8 cellular contexts compared by ENCODE assay signal in the genomic region with DNA sequence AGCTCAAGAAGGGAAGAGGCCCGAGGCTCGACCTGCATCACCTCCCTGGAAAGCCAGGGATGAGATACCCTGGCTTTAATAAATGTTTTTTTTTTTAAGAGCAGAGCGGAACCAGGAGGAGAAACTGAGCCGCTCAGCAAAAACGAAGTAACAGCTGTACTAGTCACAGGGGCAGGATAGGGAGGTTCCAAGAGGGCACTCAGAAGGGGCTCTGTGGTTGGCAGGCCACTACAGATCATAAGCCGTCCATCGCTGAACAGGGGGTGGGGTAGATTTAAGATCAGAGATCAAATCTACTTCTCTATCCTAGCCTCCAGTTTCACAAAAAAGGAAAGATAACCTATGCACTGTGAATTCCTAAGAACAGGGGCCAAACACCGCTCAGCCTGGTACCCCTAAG. TPM values are rescaled to one million over a fixed set of nuclear protein-coding genes. Genes with fewer than 3 reads are reported as not detected.
DNase-seq lines count a peak whose midpoint lies in the region; ATAC-seq, FAIRE-seq and TF ChIP-seq lines count a peak whose summit lies in the region.

No MANE protein-coding gene starts in this region.

- peak overlapping the region; percentile 96 for H3K9ac ChIP-seq in HUES6 (ENCODE audit: low read length)
- H3K9ac ChIP-seq in kidney (ENCODE audit: low read length in 2 of 2): peak overlapping the region; percentile 92

- peaks cover 10% of the 10 kb centered on the region for H3K4me1 ChIP-seq in HUES6 (ENCODE audit: control insufficient read depth, insufficient read depth, low read length)
- peaks cover 0 to 21% of the 10 kb centered on the region in 2 donors for H3K4me1 ChIP-seq in adrenal gland (replicated peaks in 1 of 2)
- H3K4me1 ChIP-seq in kidney (ENCODE audit: control insufficient read depth in 1 of 2, insufficient read depth in 1 of 2, low read depth in 1 of 2, low read length in 2 of 2): peaks cover 0 to 4% of the 10 kb centered on the region in 2 donors

- intact Hi-C loops in adrenal gland (cut with DNase I): no loop called here
- intact Hi-C loops in kidney (cut with DNase I): no loop called here

- POLR2A ChIA-PET in AG04449 (lab: Yijun Ruan, JAX): interaction anchor here (0.6 to 0.9 kb wide), 5 partner anchors 21 to 450 kb away, joined by 3 to 5 read pairs (median 3); partner anchors contain the start of gene FOXRED2

- CTCF ChIA-PET in AG04449 (lab: Yijun Ruan, JAX): interaction anchor here (0.8 to 1.8 kb wide), 3 partner anchors 11 to 246 kb away, joined by 4 to 13 read pairs (median 6); no protein-coding TSS in a partner anchor

- H3K27me3 Mint-ChIP-seq in stimulated activated naive CD8-positive, alpha-beta T cell treated with anti-CD3 and anti-CD28 coated beads, Interleukin-15, amount 100 ng/mL, for 72 hours: no peaks in the 10 kb centered on the region

- no peaks in the 10 kb centered on the region for H3K9me3 ChIP-seq in HUES6 (ENCODE audit: control insufficient read depth, insufficient read depth, low read depth, low read length)
- no peaks in the 10 kb centered on the region for H3K9me3 ChIP-seq in adrenal gland (replicated peaks in 1 of 3)
- H3K9me3 ChIP-seq in kidney (ENCODE audit: control insufficient read depth in 1 of 2, low read length in 2 of 2): no peaks in the 10 kb centered on the region

- TF ChIP-seq CTCF in AG04449 (IDR thresholded peaks at IDR 0.05; ENCODE audit: insufficient read depth, low read length, missing control alignments) (no peak), adrenal gland (IDR thresholded peaks at IDR 0.05) (no peak), kidney (IDR thresholded peaks at IDR 0.05; ENCODE audit: borderline replicate concordance, extremely low read depth, insufficient read depth) (no peak)

- H3K4me3 ChIP-seq in AG04449 (ENCODE audit: low read depth, low read length): peak overlapping the region; percentile 90
- H3K4me3 ChIP-seq in HUES6 (ENCODE audit: low read depth, low read length): peak overlapping the region; percentile 81
- H3K4me3 ChIP-seq in adrenal gland: peak overlapping the region in 3 of 4 donors; percentile 51 to 90 (median 89)
- peak overlapping the region; percentile 87 to 94 for H3K4me3 ChIP-seq in kidney (ENCODE audit: low read length in 2 of 2)

- peaks cover 0 to 4% of the 10 kb centered on the region in 2 donors for H3K9me3 Mint-ChIP-seq in stimulated activated naive CD8-positive, alpha-beta T cell treated with anti-CD3 and anti-CD28 coated beads, Interleukin-15, amount 100 ng/mL, for 72 hours

- peak overlapping the region; percentile 98 to 100 for H3K27ac Mint-ChIP-seq in stimulated activated naive CD8-positive, alpha-beta T cell treated with anti-CD3 and anti-CD28 coated beads, Interleukin-15, amount 100 ng/mL, for 72 hours

- DNase-seq in AG04449 (ENCODE audit: low read depth, low spot score) (no peak), adrenal gland (peak in 2 of 7 donors; percentile 40 to 41), kidney (no peak)
- DNase-seq in stimulated activated naive CD8-positive, alpha-beta T cell treated with anti-CD3 and anti-CD28 coated beads, Interleukin-15, amount 100 ng/mL, for 72 hours: no peak

- ATAC-seq in stimulated activated naive CD8-positive, alpha-beta T cell treated with anti-CD3 and anti-CD28 coated beads, Interleukin-15, amount 100 ng/mL, for 72 hours: no peak
- ATAC-seq in HG02588 (IDR thresholded peaks at IDR 0.05; ENCODE audit: unreplicated experiment) (no peak), HG03342 (IDR thresholded peaks at IDR 0.05; ENCODE audit: unreplicated experiment) (no peak)
- no peak for ATAC-seq in activated CD4-positive, CD25-positive, alpha-beta regulatory T cell treated with anti-CD3 and anti-CD28 coated beads, Interleukin-2, amount 50 U/mL, for 24 hours

- peaks cover 40% of the 10 kb centered on the region for H3K36me3 ChIP-seq in HUES6 (ENCODE audit: control insufficient read depth, insufficient read depth, low read length)
- peaks cover 0 to 35% of the 10 kb centered on the region in 2 donors for H3K36me3 ChIP-seq in adrenal gland (replicated peaks in 1 of 2)
- H3K36me3 ChIP-seq in kidney (ENCODE audit: control insufficient read depth in 1 of 2, insufficient read depth in 2 of 2, low read length in 2 of 2): peaks cover 25 to 29% of the 10 kb centered on the region in 2 donors

- no peak for TF ChIP-seq POLR2A in adrenal gland (IDR thresholded peaks at IDR 0.05)

- 3 to 6% (median 5%) methylated on average over 8 of the region's 8 CpGs for WGBS in adrenal gland, 4 donors

- H3K4me1 Mint-ChIP-seq in stimulated activated naive CD8-positive, alpha-beta T cell treated with anti-CD3 and anti-CD28 coated beads, Interleukin-15, amount 100 ng/mL, for 72 hours: peaks cover 25% of the 10 kb centered on the region

- H3K27ac ChIP-seq in HUES6 (ENCODE audit: low read depth, low read length) (peak overlapping the region; percentile 92), adrenal gland (peak overlapping the region; percentile 40 to 89 (median 88)), kidney (ENCODE audit: low read depth in 2 of 2, low read length in 2 of 2) (peak overlapping the region; percentile 52 to 66)

- FAIRE-seq in kidney (lab: Jason Lieb, UNC): no peak

- H3K27me3 ChIP-seq in HUES6 (ENCODE audit: control insufficient read depth, insufficient read depth, low read length): no peaks in the 10 kb centered on the region
- H3K27me3 ChIP-seq in adrenal gland: no peaks in the 10 kb centered on the region

- H3K4me3 Mint-ChIP-seq in stimulated activated naive CD8-positive, alpha-beta T cell treated with anti-CD3 and anti-CD28 coated beads, Interleukin-15, amount 100 ng/mL, for 72 hours: peak overlapping the region; percentile 95 to 98

RNA-seq across cellular contexts. Expression of gene EIF3D, which starts 0.6 kb away (rescaled TPM):
- total RNA-seq in adrenal gland (100 to 1,000 TPM; 121 to 319 (median 187) TPM), kidney (140 TPM)
- polyA plus RNA-seq in adrenal gland (100 to 1,000 TPM; 118 to 174 (median 174) TPM), kidney (ENCODE audit: insufficient read depth, low read depth, low replicate concordance) (129 TPM)

RNA-seq across cellular contexts. Expression of gene FOXRED2, which starts 21.5 kb away (rescaled TPM):
- 10 to 100 TPM; 16.1 to 37.6 (median 28.2) TPM for total RNA-seq in adrenal gland
- polyA plus RNA-seq in adrenal gland: 10 to 100 TPM in 1 of 3 donors, 1 to 10 TPM in 2; 5.5 to 13.3 (median 6.4) TPM
- total RNA-seq in kidney: 8.5 TPM
- polyA plus RNA-seq in kidney (ENCODE audit: insufficient read depth, low read depth, low replicate concordance): 6.5 TPM

RNA-seq across cellular contexts. Expression of gene TXN2, which starts 46.9 kb away (rescaled TPM):
- total RNA-seq in adrenal gland (100 to 1,000 TPM; 160 to 245 (median 190) TPM), kidney (72.8 TPM)
- polyA plus RNA-seq in adrenal gland (100 to 1,000 TPM; 213 to 241 (median 223) TPM), kidney (ENCODE audit: insufficient read depth, low read depth, low replicate concordance) (194 TPM)
